ENCODE assay signal across 1 cellular context in the genomic region with DNA sequence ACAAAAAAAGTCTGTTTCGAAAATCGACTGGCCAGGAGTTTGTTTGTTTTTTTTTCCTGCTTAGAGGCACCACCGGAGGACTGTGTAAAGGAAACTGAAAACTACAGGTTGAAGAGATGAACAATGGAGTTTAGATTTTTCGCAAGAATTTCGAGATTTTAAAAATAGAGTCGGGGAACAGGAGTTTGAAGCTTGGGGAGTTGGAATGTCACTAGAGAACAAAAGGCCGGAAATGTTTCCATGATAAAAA.
TF ChIP-seq lines count a peak whose summit lies in the region.

No MANE protein-coding gene starts in this region.

TF ChIP-seq in GM12878, 131 proteins besides CTCF, POLR2A, EP300 and RAD21:
- TF ChIP-seq, protein P1, sequence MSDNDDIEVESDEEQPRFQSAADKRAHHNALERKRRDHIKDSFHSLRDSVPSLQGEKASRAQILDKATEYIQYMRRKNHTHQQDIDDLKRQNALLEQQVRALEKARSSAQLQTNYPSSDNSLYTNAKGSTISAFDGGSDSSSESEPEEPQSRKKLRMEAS (IDR thresholded peaks at IDR 0.05; ENCODE audit: low read depth, low read length): no peak
- TF ChIP-seq, protein P2, sequence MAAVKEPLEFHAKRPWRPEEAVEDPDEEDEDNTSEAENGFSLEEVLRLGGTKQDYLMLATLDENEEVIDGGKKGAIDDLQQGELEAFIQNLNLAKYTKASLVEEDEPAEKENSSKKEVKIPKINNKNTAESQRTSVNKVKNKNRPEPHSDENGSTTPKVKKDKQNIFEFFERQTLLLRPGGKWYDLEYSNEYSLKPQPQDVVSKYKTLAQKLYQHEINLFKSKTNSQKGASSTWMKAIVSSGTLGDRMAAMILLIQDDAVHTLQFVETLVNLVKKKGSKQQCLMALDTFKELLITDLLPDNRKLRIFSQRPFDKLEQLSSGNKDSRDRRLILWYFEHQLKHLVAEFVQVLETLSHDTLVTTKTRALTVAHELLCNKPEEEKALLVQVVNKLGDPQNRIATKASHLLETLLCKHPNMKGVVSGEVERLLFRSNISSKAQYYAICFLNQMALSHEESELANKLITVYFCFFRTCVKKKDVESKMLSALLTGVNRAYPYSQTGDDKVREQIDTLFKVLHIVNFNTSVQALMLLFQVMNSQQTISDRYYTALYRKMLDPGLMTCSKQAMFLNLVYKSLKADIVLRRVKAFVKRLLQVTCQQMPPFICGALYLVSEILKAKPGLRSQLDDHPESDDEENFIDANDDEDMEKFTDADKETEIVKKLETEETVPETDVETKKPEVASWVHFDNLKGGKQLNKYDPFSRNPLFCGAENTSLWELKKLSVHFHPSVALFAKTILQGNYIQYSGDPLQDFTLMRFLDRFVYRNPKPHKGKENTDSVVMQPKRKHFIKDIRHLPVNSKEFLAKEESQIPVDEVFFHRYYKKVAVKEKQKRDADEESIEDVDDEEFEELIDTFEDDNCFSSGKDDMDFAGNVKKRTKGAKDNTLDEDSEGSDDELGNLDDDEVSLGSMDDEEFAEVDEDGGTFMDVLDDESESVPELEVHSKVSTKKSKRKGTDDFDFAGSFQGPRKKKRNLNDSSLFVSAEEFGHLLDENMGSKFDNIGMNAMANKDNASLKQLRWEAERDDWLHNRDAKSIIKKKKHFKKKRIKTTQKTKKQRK (IDR thresholded peaks at IDR 0.05; ENCODE audit: low read depth, low read length): 0 out of 2 replicates have a peak, but pooled peaks have one; percentile 7
- TF ChIP-seq SRF (IDR thresholded peaks at IDR 0.05; ENCODE audit: low read depth in 2 of 2, low read length in 2 of 2) (no peak), ETV6 (conservative IDR thresholded peaks at IDR 0.05 in 1 of 2, IDR thresholded peaks at IDR 0.05 in 1 of 2; ENCODE audit: borderline replicate concordance in 1 of 2, low read depth in 1 of 2) (peak in 1 of 2 experiments; percentile 19; a peak in 1 of 4 replicates), ZNF622 (IDR thresholded peaks at IDR 0.05) (no peak), EED (IDR thresholded peaks at IDR 0.05; ENCODE audit: low read depth) (no peak), POLR2AphosphoS2 (IDR thresholded peaks at IDR 0.05; ENCODE audit: low read depth, low read length) (no peak)
- TF ChIP-seq, protein P3, sequence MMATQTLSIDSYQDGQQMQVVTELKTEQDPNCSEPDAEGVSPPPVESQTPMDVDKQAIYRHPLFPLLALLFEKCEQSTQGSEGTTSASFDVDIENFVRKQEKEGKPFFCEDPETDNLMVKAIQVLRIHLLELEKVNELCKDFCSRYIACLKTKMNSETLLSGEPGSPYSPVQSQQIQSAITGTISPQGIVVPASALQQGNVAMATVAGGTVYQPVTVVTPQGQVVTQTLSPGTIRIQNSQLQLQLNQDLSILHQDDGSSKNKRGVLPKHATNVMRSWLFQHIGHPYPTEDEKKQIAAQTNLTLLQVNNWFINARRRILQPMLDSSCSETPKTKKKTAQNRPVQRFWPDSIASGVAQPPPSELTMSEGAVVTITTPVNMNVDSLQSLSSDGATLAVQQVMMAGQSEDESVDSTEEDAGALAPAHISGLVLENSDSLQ (IDR thresholded peaks at IDR 0.05): 0 out of 2 replicates have a peak, but pooled peaks have one; percentile 2
- TF ChIP-seq, protein P4, sequence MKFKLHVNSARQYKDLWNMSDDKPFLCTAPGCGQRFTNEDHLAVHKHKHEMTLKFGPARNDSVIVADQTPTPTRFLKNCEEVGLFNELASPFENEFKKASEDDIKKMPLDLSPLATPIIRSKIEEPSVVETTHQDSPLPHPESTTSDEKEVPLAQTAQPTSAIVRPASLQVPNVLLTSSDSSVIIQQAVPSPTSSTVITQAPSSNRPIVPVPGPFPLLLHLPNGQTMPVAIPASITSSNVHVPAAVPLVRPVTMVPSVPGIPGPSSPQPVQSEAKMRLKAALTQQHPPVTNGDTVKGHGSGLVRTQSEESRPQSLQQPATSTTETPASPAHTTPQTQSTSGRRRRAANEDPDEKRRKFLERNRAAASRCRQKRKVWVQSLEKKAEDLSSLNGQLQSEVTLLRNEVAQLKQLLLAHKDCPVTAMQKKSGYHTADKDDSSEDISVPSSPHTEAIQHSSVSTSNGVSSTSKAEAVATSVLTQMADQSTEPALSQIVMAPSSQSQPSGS (IDR thresholded peaks at IDR 0.05; ENCODE audit: low read length): no peak
